In genomic region chr1:24996983-24997893, GRCh38 we compare ENCODE assay signal across 12 cellular contexts.
DNase-seq lines count a peak whose midpoint lies in the region; ATAC-seq and TF ChIP-seq lines count a peak whose summit lies in the region.
"Had no signal": no experiment of that assay in that cellular context is flagged by ENCODE, and none has a peak within 500 bp of the region (broad histone marks: within the 10 kb centered on the region; RNA-seq: fewer than 3 reads in every experiment).

No MANE protein-coding gene starts in this region.

- peak overlapping the region; percentile 73 for H3K9ac ChIP-seq in BLaER1

- DNase-seq in GM20000 (ENCODE audit: low spot score) (peak; percentile 54), activated T-cell treated with anti-CD3 and anti-CD28 coated beads for 48 hours (ENCODE audit: low read depth) (peak; percentile 48), DMS 273 treated with DMSO at 0.1 percent for 48 hours (lab: John Stamatoyannopoulos, UW) (no peak), hepatic stellate cell (ENCODE audit: low spot score) (no peak), DMS153 (lab: John Stamatoyannopoulos, UW) (no peak)
- no peak for DNase-seq in naive thymus-derived CD4-positive, alpha-beta T cell
- DNase-seq: amniotic stem cell, NCI-H146 had no signal

- ATAC-seq in naive thymus-derived CD4-positive, alpha-beta T cell = peak; percentile 52
- ATAC-seq in GM19035 (IDR thresholded peaks at IDR 0.05; ENCODE audit: unreplicated experiment) = no peak
- ATAC-seq: sciatic nerve had no signal

- H3K27me3 Mint-ChIP-seq in naive thymus-derived CD4-positive, alpha-beta T cell = no peaks in the 10 kb centered on the region

- no peaks in the 10 kb centered on the region for H3K36me3 ChIP-seq in BLaER1
- no peaks in the 10 kb centered on the region for H3K36me3 ChIP-seq in naive thymus-derived CD4-positive, alpha-beta T cell (ENCODE audit: control insufficient read depth in 2 of 3, insufficient read depth in 3 of 3, low read length in 3 of 3)

- peak overlapping the region; percentile 10 to 95 (median 55) for H3K4me3 Mint-ChIP-seq in naive thymus-derived CD4-positive, alpha-beta T cell

- H3K4me1 Mint-ChIP-seq in naive thymus-derived CD4-positive, alpha-beta T cell = peaks cover 44 to 84% (median 76%) of the 10 kb centered on the region in 7 donors

- H3K4me3 ChIP-seq in BLaER1 = no peak overlapping the region
- peak overlapping the region; percentile 0 for H3K4me3 ChIP-seq in naive thymus-derived CD4-positive, alpha-beta T cell (ENCODE audit: low read length)

- intact Hi-C loops in naive thymus-derived CD4-positive, alpha-beta T cell (cut with micrococcal nuclease) = loop anchor here in 1 of 2 donors (1.0 kb wide), 1 partner anchor 25 kb away; no protein-coding TSS in a partner anchor

- POLR2A ChIA-PET in naive thymus-derived CD4-positive, alpha-beta T cell (lab: Charles Lee) = interaction anchor here (0.6 to 11.0 kb wide), 8 partner anchors 10 to 31 kb away, joined by 4 to 95 read pairs (median 6); no protein-coding TSS in a partner anchor

- CTCF ChIA-PET in naive thymus-derived CD4-positive, alpha-beta T cell (lab: Charles Lee) = interaction anchor here (0.6 to 4.2 kb wide), 7 partner anchors 18 to 146 kb away, joined by 3 to 19 read pairs (median 3); partner anchors contain the start of gene RUNX3

- H3K36me3 Mint-ChIP-seq in naive thymus-derived CD4-positive, alpha-beta T cell = peaks cover 0 to 15% (median 6%) of the 10 kb centered on the region in 5 donors

- H3K4me2 ChIP-seq in BLaER1 = peak overlapping the region; percentile 80

- peak overlapping the region; percentile 89 for H3K27ac ChIP-seq in BLaER1
- H3K27ac ChIP-seq in naive thymus-derived CD4-positive, alpha-beta T cell (ENCODE audit: low read depth, low read length) = peak overlapping the region; percentile 29
- H3K27ac ChIP-seq: C4-2B had no signal

- H4K20me1 ChIP-seq in BLaER1 = no peaks in the 10 kb centered on the region

- peaks cover 89% of the 10 kb centered on the region for H3K4me1 ChIP-seq in BLaER1
- H3K4me1 ChIP-seq in naive thymus-derived CD4-positive, alpha-beta T cell (ENCODE audit: control insufficient read depth in 2 of 2, insufficient read depth in 2 of 2, low read length in 2 of 2) = peaks cover 56 to 69% of the 10 kb centered on the region in 2 donors

- H3K9me3 ChIP-seq in BLaER1 = no peaks in the 10 kb centered on the region
- H3K9me3 ChIP-seq in naive thymus-derived CD4-positive, alpha-beta T cell (ENCODE audit: control insufficient read depth in 2 of 3, low read length in 3 of 3) = no peaks in the 10 kb centered on the region

- TF ChIP-seq CTCF in GM20000 (IDR thresholded peaks at IDR 0.05; ENCODE audit: extremely low read depth, missing control alignments) = no peak

- H3K9me3 Mint-ChIP-seq in naive thymus-derived CD4-positive, alpha-beta T cell = peaks cover 0 to 11% (median 2%) of the 10 kb centered on the region in 11 donors

- H3K27me3 ChIP-seq in BLaER1 = no peaks in the 10 kb centered on the region
- no peaks in the 10 kb centered on the region for H3K27me3 ChIP-seq in naive thymus-derived CD4-positive, alpha-beta T cell (ENCODE audit: control insufficient read depth in 2 of 2, insufficient read depth in 2 of 2, low read length in 2 of 2)

- H3K27ac Mint-ChIP-seq in naive thymus-derived CD4-positive, alpha-beta T cell = peak overlapping the region; percentile 67 to 100 (median 86)

Comparison
In these comparisons a context has a peak if more than half of its experiments do, and no peak if none do; other contexts are left out.
1. DNase-seq: peak in GM20000 (single experiment) and activated T-cell treated with anti-CD3 and anti-CD28 coated beads for 48 hours (single experiment); none in naive thymus-derived CD4-positive, alpha-beta T cell (0 of 9), DMS 273 treated with DMSO at 0.1 percent for 48 hours (single experiment), hepatic stellate cell (single experiment) and DMS153 (single experiment).